In the genomic region with DNA sequence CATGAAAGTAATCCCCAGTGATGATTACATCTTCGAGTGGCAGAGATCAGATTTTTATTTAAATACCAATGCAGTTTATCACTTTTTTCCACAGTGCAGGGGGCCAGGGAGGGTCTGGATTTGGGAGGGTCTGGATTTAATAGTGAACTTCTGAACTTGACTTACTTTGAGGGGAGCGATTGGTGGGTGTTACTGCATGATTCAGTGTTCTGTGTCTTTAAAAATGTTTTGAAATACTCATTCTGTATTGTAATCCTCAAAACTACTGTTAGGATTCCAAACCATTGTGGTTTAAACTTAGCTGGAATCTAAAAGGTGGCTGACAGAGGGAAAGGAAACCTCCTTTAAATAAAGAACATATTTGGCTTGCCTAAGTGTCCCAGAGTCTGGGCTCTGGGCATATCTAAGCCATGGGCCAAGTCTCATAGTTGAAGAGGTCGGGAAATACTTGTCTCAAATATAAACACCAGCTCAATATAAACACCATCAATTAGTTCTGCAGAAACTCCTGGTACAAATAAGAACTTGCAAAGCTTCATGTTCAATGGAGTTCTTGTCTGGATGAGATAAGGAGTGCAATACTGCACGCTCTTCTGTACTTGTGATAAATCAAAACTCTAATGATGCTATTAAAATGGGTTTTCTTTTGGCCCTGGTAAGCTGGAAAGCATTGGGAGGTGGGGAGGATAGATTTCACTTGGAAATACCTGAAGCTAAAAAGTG, we compare ENCODE assay signal across 9 cellular contexts. TPM values are rescaled to one million over a fixed set of nuclear protein-coding genes. Genes with fewer than 3 reads are reported as not detected.
DNase-seq lines count a peak whose midpoint lies in the region; ATAC-seq and TF ChIP-seq lines count a peak whose summit lies in the region.
"Had no signal": no experiment of that assay in that cellular context is flagged by ENCODE, and none has a peak within 500 bp of the region (broad histone marks: within the 10 kb centered on the region; RNA-seq: fewer than 3 reads in every experiment).

No MANE protein-coding gene starts in this region.

- H3K9me3 Mint-ChIP-seq in activated T-cell treated with anti-CD3 and anti-CD28 coated beads, Interleukin-2, amount 50 U/mL, for 72 hours: no peaks in the 10 kb centered on the region
- H3K9me3 Mint-ChIP-seq in activated B cell treated with CpG ODN at 0.5 μM for 24 hours: no peaks in the 10 kb centered on the region

- CTCF ChIA-PET in activated B cell treated with CpG ODN at 0.5 μM for 24 hours (lab: Charles Lee): no interaction called here

- H3K27me3 ChIP-seq in transverse colon (no peaks in the 10 kb centered on the region), aorta (ENCODE audit: control insufficient read depth in 1 of 2, insufficient read depth in 2 of 2, low read length in 1 of 2) (no peaks in the 10 kb centered on the region)

- H3K36me3 Mint-ChIP-seq in activated T-cell treated with anti-CD3 and anti-CD28 coated beads, Interleukin-2, amount 50 U/mL, for 72 hours (ENCODE audit: insufficient read depth in 2 of 2): peaks cover 13 to 38% of the 10 kb centered on the region in 2 donors
- peaks cover 7% of the 10 kb centered on the region for H3K36me3 Mint-ChIP-seq in activated B cell treated with CpG ODN at 0.5 μM for 24 hours (ENCODE audit: low read depth)

- TF ChIP-seq CTCF in activated B cell treated with CpG ODN at 0.5 μM for 24 hours (IDR thresholded peaks at IDR 0.05): no peak
- no peak for TF ChIP-seq CTCF in transverse colon (IDR thresholded peaks at IDR 0.05)
- no peak for TF ChIP-seq CTCF in omental fat pad (IDR thresholded peaks at IDR 0.05)

- H3K4me3 ChIP-seq in transverse colon (no peak overlapping the region), aorta (ENCODE audit: low read length in 2 of 2) (no peak overlapping the region)

- H3K9me3 ChIP-seq in transverse colon (no peaks in the 10 kb centered on the region), aorta (ENCODE audit: control insufficient read depth, low read length) (no peaks in the 10 kb centered on the region)

- H3K27me3 Mint-ChIP-seq in activated T-cell treated with anti-CD3 and anti-CD28 coated beads, Interleukin-2, amount 50 U/mL, for 72 hours (ENCODE audit: low read depth): no peaks in the 10 kb centered on the region
- H3K27me3 Mint-ChIP-seq in activated B cell treated with CpG ODN at 0.5 μM for 24 hours: no peaks in the 10 kb centered on the region

- no peak for TF ChIP-seq POLR2A in transverse colon (IDR thresholded peaks at IDR 0.05)

- in situ Hi-C loops in transverse colon (cut with MboI; ENCODE audit: low pct_ligation_motif_present in 1 of 4, low pct_unique_long_range_greater_than_20kb in 1 of 4, low sequenced_read_pairs in 3 of 4): loop anchor here in 1 of 4 donors (25.0 kb wide), 1 partner anchor 177 kb away; no protein-coding TSS in a partner anchor

- no peak for DNase-seq in activated T-cell treated with anti-CD3 and anti-CD28 coated beads, Interleukin-2, amount 50 U/mL, for 72 hours
- DNase-seq in activated T-cell treated with anti-CD3 and anti-CD28 coated beads, Interleukin-2, amount 50 U/mL, for 48 hours: no peak
- no peak for DNase-seq in activated B cell treated with CpG ODN at 0.5 μM for 24 hours
- peak; percentile 55 for DNase-seq in left kidney (ENCODE audit: low read depth, low spot score)
- DNase-seq in transverse colon: no peak
- no peak for DNase-seq in omental fat pad (ENCODE audit: low spot score)
- DNase-seq in DMS 273 treated with DMSO at 0.1 percent for 48 hours (lab: John Stamatoyannopoulos, UW): no peak
- DNase-seq in aorta: no peak
- DNase-seq: NCI-H187 had no signal

- H3K4me1 Mint-ChIP-seq in activated T-cell treated with anti-CD3 and anti-CD28 coated beads, Interleukin-2, amount 50 U/mL, for 72 hours (ENCODE audit: low read depth): peaks cover 97% of the 10 kb centered on the region
- peaks cover 93% of the 10 kb centered on the region for H3K4me1 Mint-ChIP-seq in activated B cell treated with CpG ODN at 0.5 μM for 24 hours

- WGBS in transverse colon (ENCODE audit: low coverage in 1 of 2), 2 donors: 47 to 62% methylated on average over 4 of the region's 4 CpGs
- WGBS in aorta, 2 donors: 44 to 46% methylated on average over 4 of the region's 4 CpGs

- intact Hi-C loops in activated B cell treated with CpG ODN at 0.5 μM for 24 hours (cut with micrococcal nuclease) (no loop called here), transverse colon (cut with DNase I; ENCODE audit: low total_unique reads) (no loop called here), aorta (cut with DNase I) (no loop called here)

- H3K27ac ChIP-seq in transverse colon (peak overlapping the region in 3 of 4 donors; percentile 1 to 8 (median 5)), aorta (ENCODE audit: low read depth in 1 of 2, low read length in 2 of 2) (no peak overlapping the region)

- H3K36me3 ChIP-seq in transverse colon: no peaks in the 10 kb centered on the region
- H3K36me3 ChIP-seq in aorta (ENCODE audit: control insufficient read depth in 1 of 2, insufficient read depth in 2 of 2, low read length in 1 of 2): no peaks in the 10 kb centered on the region

- ATAC-seq in activated T-cell treated with anti-CD3 and anti-CD28 coated beads, Interleukin-2, amount 50 U/mL, for 72 hours (replicated peaks in 1 of 2): no peak
- no peak for ATAC-seq in activated B cell treated with CpG ODN at 0.5 μM for 24 hours (ENCODE audit: low read depth)
- no peak for ATAC-seq in omental fat pad (ENCODE audit: low FRiP score)
- no peak for ATAC-seq in aorta (ENCODE audit: low FRiP score)

- H3K27ac Mint-ChIP-seq in activated T-cell treated with anti-CD3 and anti-CD28 coated beads, Interleukin-2, amount 50 U/mL, for 72 hours: peak overlapping the region; percentile 87
- peak overlapping the region; percentile 70 for H3K27ac Mint-ChIP-seq in activated B cell treated with CpG ODN at 0.5 μM for 24 hours

- H3K4me1 ChIP-seq in transverse colon (peaks cover 28 to 63% (median 37%) of the 10 kb centered on the region in 4 donors), aorta (ENCODE audit: control insufficient read depth in 1 of 2, insufficient read depth in 2 of 2, low read length in 2 of 2) (peaks cover 6 to 11% of the 10 kb centered on the region in 2 donors)

- H3K4me3 Mint-ChIP-seq in activated T-cell treated with anti-CD3 and anti-CD28 coated beads, Interleukin-2, amount 50 U/mL, for 72 hours: peak overlapping the region; percentile 57 to 75
- H3K4me3 Mint-ChIP-seq in activated B cell treated with CpG ODN at 0.5 μM for 24 hours: no peak overlapping the region

- TF ChIP-seq EP300 in transverse colon (IDR thresholded peaks at IDR 0.05; ENCODE audit: low read depth): no peak

- POLR2A ChIA-PET in activated B cell treated with CpG ODN at 0.5 μM for 24 hours (lab: Charles Lee): interaction anchor here (0.6 to 0.7 kb wide), 3 partner anchors 26 to 185 kb away, joined by 3 to 8 read pairs (median 6); no protein-coding TSS in a partner anchor

RNA-seq across cellular contexts. Expression of a gene that starts 14.4 kb away (rescaled TPM):
- 10 to 100 TPM; 37.9 to 53.0 TPM for total RNA-seq in activated T-cell treated with anti-CD3 and anti-CD28 coated beads, Interleukin-2, amount 50 U/mL, for 72 hours
- total RNA-seq in activated B cell treated with CpG ODN at 0.5 μM for 24 hours (27.0 and 28.5 TPM in 2 replicates), transverse colon (10 to 100 TPM in 2 of 4 donors, 1 to 10 TPM in 2; 9.4 to 18.7 (median 10.9) TPM), omental fat pad (10 to 100 TPM; 10.8 to 31.6 (median 14.3) TPM), aorta (10 to 100 TPM; 11.0 to 13.0 TPM)
- polyA plus RNA-seq in aorta: 1 to 10 TPM in 1 of 2 donors, under 1 TPM in 1; 0.88 to 3.1 TPM

Comparison
In these comparisons a context has a peak if more than half of its experiments do, and no peak if none do; other contexts are left out.
1. H3K27ac ChIP-seq: peak in transverse colon (3 of 4); none in aorta (0 of 2).